ENCODE assay signal across 9 cellular contexts in genomic region chr4:153472122-153473037, GRCh38. TPM values are rescaled to one million over a fixed set of nuclear protein-coding genes. Genes with fewer than 3 reads are reported as not detected.
DNase-seq lines count a peak whose midpoint lies in the region; ATAC-seq and TF ChIP-seq lines count a peak whose summit lies in the region.
"Had no signal": no experiment of that assay in that cellular context is flagged by ENCODE, and none has a peak within 500 bp of the region (broad histone marks: within the 10 kb centered on the region; RNA-seq: fewer than 3 reads in every experiment).

No MANE protein-coding gene starts in this region.

- 91 to 93% methylated on average over 4 to 5 of the region's 5 CpGs for WGBS in upper lobe of left lung, 2 donors

- no peaks in the 10 kb centered on the region for H3K9me3 Mint-ChIP-seq in MCF 10A (ENCODE audit: unreplicated experiment)

- H3K27me3 ChIP-seq in breast epithelium (no peaks in the 10 kb centered on the region), upper lobe of left lung (no peaks in the 10 kb centered on the region), Peyer's patch (no peaks in the 10 kb centered on the region)

- TF ChIP-seq POLR2A in breast epithelium (IDR thresholded peaks at IDR 0.05): no peak
- no peak for TF ChIP-seq POLR2A in upper lobe of left lung (IDR thresholded peaks at IDR 0.05)
- TF ChIP-seq POLR2A in Peyer's patch (IDR thresholded peaks at IDR 0.05): no peak

- H3K27ac Mint-ChIP-seq in MCF 10A (ENCODE audit: low read depth, unreplicated experiment): peak overlapping the region; percentile 47
- H3K27ac Mint-ChIP-seq in T-helper 17 cell: peak overlapping the region; percentile 95

- peak overlapping the region; percentile 48 for H3K4me3 Mint-ChIP-seq in MCF 10A (ENCODE audit: unreplicated experiment)
- peak overlapping the region; percentile 96 for H3K4me3 Mint-ChIP-seq in T-helper 17 cell

- TF ChIP-seq EP300 in upper lobe of left lung (IDR thresholded peaks at IDR 0.05): no peak

- ATAC-seq in HG02938 (IDR thresholded peaks at IDR 0.05; ENCODE audit: unreplicated experiment) (peak; percentile 61), T-helper 17 cell (no peak), upper lobe of left lung (ENCODE audit: low FRiP score in 2 of 2) (no peak)

- intact Hi-C loops in MCF 10A (cut with micrococcal nuclease) (no loop called here), breast epithelium (cut with DNase I; ENCODE audit: low total_unique reads) (no loop called here)

- H3K36me3 ChIP-seq in breast epithelium: no peaks in the 10 kb centered on the region
- no peaks in the 10 kb centered on the region for H3K36me3 ChIP-seq in upper lobe of left lung
- peaks cover 0 to 7% (median 0%) of the 10 kb centered on the region in 3 donors for H3K36me3 ChIP-seq in Peyer's patch

- no peaks in the 10 kb centered on the region for H3K4me1 ChIP-seq in breast epithelium
- H3K4me1 ChIP-seq in upper lobe of left lung: peaks cover 19 to 37% (median 28%) of the 10 kb centered on the region in 4 donors
- peaks cover 0 to 18% (median 9%) of the 10 kb centered on the region in 4 donors for H3K4me1 ChIP-seq in Peyer's patch

- POLR2A ChIA-PET in MCF 10A (lab: Yijun Ruan, JAX): interaction anchor here (11.1 kb wide), 1 partner anchor 16 kb away, joined by 196 read pairs; no protein-coding TSS in a partner anchor

- H3K27ac ChIP-seq in breast epithelium: no peak overlapping the region
- peak overlapping the region in 1 of 4 donors; percentile 59 for H3K27ac ChIP-seq in upper lobe of left lung
- peak overlapping the region in 2 of 4 donors; percentile 70 to 98 for H3K27ac ChIP-seq in Peyer's patch

- no TSS peak for BruUV-seq in MCF 10A (replicated peaks; lab: Mats Ljungman, UMichigan)

- no peak for TF ChIP-seq CTCF in MCF 10A (IDR thresholded peaks at IDR 0.05; ENCODE audit: unreplicated experiment)
- TF ChIP-seq CTCF in breast epithelium (IDR thresholded peaks at IDR 0.05): no peak
- no peak for TF ChIP-seq CTCF in upper lobe of left lung (IDR thresholded peaks at IDR 0.05)
- TF ChIP-seq CTCF in Peyer's patch (IDR thresholded peaks at IDR 0.05): no peak

- DNase-seq in MCF 10A (ENCODE audit: unreplicated experiment): no peak
- no peak for DNase-seq in breast epithelium (ENCODE audit: low spot score in 2 of 2)
- DNase-seq in T-helper 17 cell: no peak
- DNase-seq in NCI-H82 treated with DMSO at 0.1 percent for 48 hours (lab: John Stamatoyannopoulos, UW; ENCODE audit: unreplicated experiment): no peak
- no peak for DNase-seq in DMS 273 treated with DMSO at 0.1 percent for 48 hours (lab: John Stamatoyannopoulos, UW)
- DNase-seq in upper lobe of left lung: no peak
- no peak for DNase-seq in Peyer's patch
- DNase-seq: NCI-H446 treated with DMSO at 0.1 percent for 48 hours had no signal

- H3K36me3 Mint-ChIP-seq in MCF 10A (ENCODE audit: insufficient read depth, unreplicated experiment) (peaks cover 20% of the 10 kb centered on the region), T-helper 17 cell (ENCODE audit: low read depth) (peaks cover 15% of the 10 kb centered on the region)

- H3K9me3 ChIP-seq in breast epithelium (no peaks in the 10 kb centered on the region), T-helper 17 cell (ENCODE audit: control insufficient read depth, low read length, poor library complexity, severe bottlenecking) (no peaks in the 10 kb centered on the region), upper lobe of left lung (no peaks in the 10 kb centered on the region), Peyer's patch (no peaks in the 10 kb centered on the region)

- no peak overlapping the region for H3K4me3 ChIP-seq in breast epithelium
- no peak overlapping the region for H3K4me3 ChIP-seq in upper lobe of left lung
- no peak overlapping the region for H3K4me3 ChIP-seq in Peyer's patch

- CTCF ChIA-PET in MCF 10A (lab: Yijun Ruan, JAX): no interaction called here

- no peaks in the 10 kb centered on the region for H3K27me3 Mint-ChIP-seq in MCF 10A (ENCODE audit: insufficient read depth, unreplicated experiment)
- no peaks in the 10 kb centered on the region for H3K27me3 Mint-ChIP-seq in T-helper 17 cell

- H3K4me1 Mint-ChIP-seq in MCF 10A (ENCODE audit: insufficient read depth, unreplicated experiment) (peaks cover 28% of the 10 kb centered on the region), T-helper 17 cell (peaks cover 61% of the 10 kb centered on the region)

RNA-seq across cellular contexts. Expression of gene TMEM131L, which starts 6.2 kb away (rescaled TPM):
- 7.8 and 10.1 TPM in 2 replicates for total RNA-seq in MCF 10A (2022)
- 10 to 100 TPM; 18.7 to 22.0 (median 19.5) TPM for total RNA-seq in breast epithelium
- total RNA-seq in T-helper 17 cell: 10 to 100 TPM; 83.8 to 92.7 TPM
- total RNA-seq in upper lobe of left lung: 10 to 100 TPM; 12.3 to 28.8 (median 19.5) TPM
- total RNA-seq in Peyer's patch: 10 to 100 TPM in 1 of 4 donors, 1 to 10 TPM in 3; 5.2 to 54.5 (median 7.0) TPM
